ENCODE assay signal across 8 cellular contexts in the genomic region with DNA sequence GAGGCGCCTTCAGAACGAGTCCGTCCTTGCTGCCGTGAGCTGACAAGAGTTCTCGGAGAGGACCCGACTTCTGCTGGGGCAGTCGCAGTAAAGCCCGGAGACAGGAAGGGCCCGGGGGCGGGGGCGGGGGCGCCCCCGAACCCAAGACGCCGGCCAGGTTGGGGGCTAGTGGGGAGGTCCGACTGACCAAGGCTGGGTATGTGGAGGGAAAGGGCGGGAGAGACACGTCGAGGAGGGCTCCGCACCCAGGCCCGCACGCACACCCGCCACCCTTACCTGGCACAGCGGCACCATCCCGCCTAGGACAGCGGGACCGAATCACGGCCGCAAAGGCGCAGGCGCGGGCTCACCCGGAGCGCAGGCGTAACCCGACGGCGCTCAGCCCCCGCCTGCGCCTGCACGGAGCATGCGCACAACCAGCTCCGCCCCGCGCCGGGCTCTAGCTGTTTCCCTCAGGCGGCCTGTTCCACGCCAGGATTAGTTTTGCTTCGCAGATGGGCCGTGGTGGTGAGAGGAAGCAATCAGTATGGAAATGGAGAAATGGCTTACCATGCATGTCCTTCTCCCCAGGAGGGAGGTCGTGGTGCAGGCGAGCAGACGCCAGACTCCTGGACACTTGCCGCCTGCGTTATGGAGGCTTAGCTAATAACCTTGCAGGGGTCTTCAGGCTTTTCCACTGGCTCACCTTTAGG. TPM values are rescaled to one million over a fixed set of nuclear protein-coding genes. Genes with fewer than 3 reads are reported as not detected.
DNase-seq lines count a peak whose midpoint lies in the region; ATAC-seq and TF ChIP-seq lines count a peak whose summit lies in the region.

MOCS2 (minus strand) TSS at position 322 of the 692 bp plus-strand sequence. CDS start 2,583 bp downstream, outside the sequence.

- 0 to 1% (median 0%) methylated on average over 11 to 55 of the region's 55 CpGs for WGBS in spleen, 5 donors

- peaks cover 0 to 16% (median 0%) of the 10 kb centered on the region in 6 donors for H3K36me3 ChIP-seq in spleen

- TF ChIP-seq CTCF in AG10803 (conservative IDR thresholded peaks at IDR 0.05; ENCODE audit: low read length) (no peak), spleen (IDR thresholded peaks at IDR 0.05 in 8 of 11, conservative IDR thresholded peaks at IDR 0.05 in 3 of 11) (peak in 1 of 11 experiments; percentile 12)

- DNase-seq in AG10803 (ENCODE audit: low read depth) (peak; percentile 87), NCI-H446 (lab: John Stamatoyannopoulos, UW) (peak; percentile 73 to 94), inferior parietal cortex (ENCODE audit: extremely low spot score) (peak; percentile 91), spleen (peak; percentile 97)
- peak; percentile 74 for DNase-seq in activated CD4-positive, CD25-positive, alpha-beta regulatory T cell treated with anti-CD3 and anti-CD28 coated beads, Interleukin-2, amount 50 U/mL, for 16 hours (ENCODE audit: low read depth, low spot score)
- DNase-seq in central memory CD4-positive, alpha-beta T cell = peak; percentile 90

- peaks cover 0 to 57% (median 25%) of the 10 kb centered on the region in 6 donors for H3K4me1 ChIP-seq in spleen

- peak within 1 kb of the TSS; percentile 53 to 92 (median 88) for H3K27ac ChIP-seq in spleen

- peak in 2 of 3 donors; percentile 63 to 65 for TF ChIP-seq POLR2A in spleen (IDR thresholded peaks at IDR 0.05)

- no peaks in the 10 kb centered on the region for H3K9me3 ChIP-seq in spleen

- intact Hi-C loops in spleen (cut with DNase I; ENCODE audit: low total_unique reads) = loop anchor here (10.0 kb wide), 1 partner anchor 305 kb away; no protein-coding TSS in a partner anchor

- ATAC-seq in GM19043 (IDR thresholded peaks at IDR 0.05; ENCODE audit: low read depth, unreplicated experiment) = peak; percentile 95
- peak; percentile 97 for ATAC-seq in HG03354 (IDR thresholded peaks at IDR 0.05; ENCODE audit: poor library complexity, severe bottlenecking, unreplicated experiment)

- no peaks in the 10 kb centered on the region for H3K27me3 ChIP-seq in spleen (replicated peaks in 1 of 7)

- H3K4me3 ChIP-seq in AG10803 (ENCODE audit: low read length) = peak within 1 kb of the TSS; percentile 76
- H3K4me3 ChIP-seq in spleen = peak within 1 kb of the TSS; percentile 65 to 85 (median 78)

RNA-seq across cellular contexts. Expression of gene MOCS2, which starts in this region (rescaled TPM):
- 10 to 100 TPM; 16.8 to 44.3 (median 24.4) TPM for total RNA-seq in spleen
- 10 to 100 TPM; 32.2 to 37.3 (median 34.7) TPM for polyA plus RNA-seq in spleen

Comparison
In these comparisons a context has a peak if more than half of its experiments do, and no peak if none do; other contexts are left out.
1. Peak in every context shown above with its lines: DNase-seq, ATAC-seq, H3K4me3 ChIP-seq and H3K27ac ChIP-seq.